Comparison of ENCODE assay signal across 8 cellular contexts in the genomic region with DNA sequence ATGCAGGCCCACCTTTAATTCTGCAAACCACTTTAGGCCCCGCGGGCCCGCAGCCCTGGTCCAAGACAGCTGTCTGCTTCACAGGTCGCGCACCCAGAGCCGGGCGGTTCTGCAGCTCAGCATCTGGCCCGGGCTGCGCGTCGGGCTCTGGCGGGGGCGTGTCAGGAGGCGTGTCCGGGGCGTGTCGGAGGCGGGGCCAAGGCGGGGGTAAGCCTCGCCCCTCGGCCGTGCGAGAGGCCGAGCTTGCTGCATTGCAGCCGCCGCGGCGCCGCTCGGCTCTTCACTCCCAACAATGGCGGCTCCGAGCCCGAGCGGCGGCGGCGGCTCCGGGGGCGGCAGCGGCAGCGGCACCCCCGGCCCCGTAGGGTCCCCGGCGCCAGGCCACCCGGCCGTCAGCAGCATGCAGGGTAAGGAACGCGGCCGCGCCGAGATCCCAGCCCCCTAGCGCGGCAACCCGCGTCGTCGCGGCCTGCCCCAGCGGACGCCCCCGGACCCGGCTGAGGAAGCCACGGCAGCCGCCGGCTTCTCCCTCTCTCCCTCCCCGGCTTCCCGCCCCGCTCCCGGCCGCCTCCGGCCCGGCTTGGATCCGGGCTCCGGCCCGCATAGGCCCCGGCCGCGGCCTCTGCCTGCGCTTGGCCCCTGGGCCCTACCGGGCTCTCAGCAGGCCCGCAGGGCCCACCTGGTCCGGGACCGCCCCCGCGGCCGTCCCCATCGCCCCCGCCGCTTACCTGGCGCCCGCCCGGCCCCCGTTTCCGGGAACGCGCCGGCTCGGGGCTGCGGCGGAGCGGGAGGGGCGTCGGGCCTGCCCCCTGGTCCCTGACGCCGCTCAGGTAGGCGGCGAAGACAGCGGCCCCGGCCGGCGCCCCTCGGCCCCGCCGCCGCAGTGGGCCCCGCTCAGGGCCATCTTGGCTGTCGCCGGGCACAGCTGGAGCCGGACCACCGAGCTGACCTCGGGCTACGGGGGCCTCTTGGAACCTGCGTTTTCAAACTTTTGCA. TPM values are rescaled to one million over a fixed set of nuclear protein-coding genes. Genes with fewer than 3 reads are reported as not detected.
DNase-seq lines count a peak whose midpoint lies in the region; TF ChIP-seq lines count a peak whose summit lies in the region.

Gene MAP2K4, plus strand, starts transcription at position 283 of the 996 bp plus-strand sequence. Its CDS starts 10 bp downstream, at position 293.

- peak; percentile 39 to 87 for TF ChIP-seq POLR2A in suprapubic skin (IDR thresholded peaks at IDR 0.05)

- peak within 1 kb of the TSS; percentile 77 for H3K4me3 Mint-ChIP-seq in activated naive CD4-positive, alpha-beta T cell treated with anti-CD3 and anti-CD28 coated beads, Interleukin-2, amount 10 ng/mL, durations not matched to agents 7 days and 5 days

- H3K27me3 ChIP-seq in suprapubic skin: no peaks in the 10 kb centered on the region

- no peak for TF ChIP-seq EP300 in suprapubic skin (IDR thresholded peaks at IDR 0.05)

- H3K4me3 ChIP-seq in SK-N-MC (peak within 1 kb of the TSS; percentile 84), suprapubic skin (peak within 1 kb of the TSS; percentile 99)

- WGBS in suprapubic skin: 0% methylated on average over 3 of the region's 124 CpGs

- peaks cover 5% of the 10 kb centered on the region for H3K36me3 Mint-ChIP-seq in activated naive CD4-positive, alpha-beta T cell treated with anti-CD3 and anti-CD28 coated beads, Interleukin-2, amount 10 ng/mL, durations not matched to agents 7 days and 5 days

- H3K36me3 ChIP-seq in SK-N-MC (ENCODE audit: insufficient read depth, low read length): no peaks in the 10 kb centered on the region
- no peaks in the 10 kb centered on the region for H3K36me3 ChIP-seq in suprapubic skin

- H3K4me1 Mint-ChIP-seq in activated naive CD4-positive, alpha-beta T cell treated with anti-CD3 and anti-CD28 coated beads, Interleukin-2, amount 10 ng/mL, durations not matched to agents 7 days and 5 days: peaks cover 37% of the 10 kb centered on the region

- no peaks in the 10 kb centered on the region for H3K9me3 Mint-ChIP-seq in activated naive CD4-positive, alpha-beta T cell treated with anti-CD3 and anti-CD28 coated beads, Interleukin-2, amount 10 ng/mL, durations not matched to agents 7 days and 5 days

- peaks cover 47% of the 10 kb centered on the region for H3K4me1 ChIP-seq in suprapubic skin

- TF ChIP-seq CTCF in suprapubic skin (IDR thresholded peaks at IDR 0.05): no peak

- H3K27ac Mint-ChIP-seq in activated naive CD4-positive, alpha-beta T cell treated with anti-CD3 and anti-CD28 coated beads, Interleukin-2, amount 10 ng/mL, durations not matched to agents 7 days and 5 days: peak within 1 kb of the TSS; percentile 80

- peaks cover 5% of the 10 kb centered on the region for H3K27me3 Mint-ChIP-seq in activated naive CD4-positive, alpha-beta T cell treated with anti-CD3 and anti-CD28 coated beads, Interleukin-2, amount 10 ng/mL, durations not matched to agents 7 days and 5 days

- no peaks in the 10 kb centered on the region for H3K9me3 ChIP-seq in SK-N-MC (ENCODE audit: low read depth, low read length)
- no peaks in the 10 kb centered on the region for H3K9me3 ChIP-seq in suprapubic skin

- peak within 1 kb of the TSS; percentile 96 for H3K9ac ChIP-seq in SK-N-MC (ENCODE audit: insufficient read length)

- H3K27ac ChIP-seq in SK-N-MC: peak within 1 kb of the TSS; percentile 36; the same call in 1 of the 2 replicates
- H3K27ac ChIP-seq in suprapubic skin: peak within 1 kb of the TSS; percentile 92

- DNase-seq in GDM1 (lab: John Stamatoyannopoulos, UW) (peak; percentile 84), H4 (ENCODE audit: low spot score) (peak; percentile 56), LoVo (ENCODE audit: low spot score) (peak; percentile 86), SK-N-MC (ENCODE audit: low read depth, low spot score) (no peak), globus pallidus (ENCODE audit: low spot score) (peak; percentile 91), occipital lobe (lab: John Stamatoyannopoulos, UW) (peak; percentile 92), suprapubic skin (ENCODE audit: low spot score in 2 of 2) (peak; percentile 94 to 95)
- peak; percentile 94 for DNase-seq in activated naive CD4-positive, alpha-beta T cell treated with anti-CD3 and anti-CD28 coated beads, Interleukin-2, amount 10 ng/mL, durations not matched to agents 7 days and 5 days

- CTCF ChIA-PET in activated naive CD4-positive, alpha-beta T cell treated with anti-CD3 and anti-CD28 coated beads, Interleukin-2, amount 10 ng/mL, durations not matched to agents 7 days and 5 days (lab: Charles Lee): interaction anchor here (1.2 to 1.4 kb wide), 3 partner anchors 22 to 24 kb away, joined by 3 to 5 read pairs (median 3); partner anchors contain the start of gene ZNF18

RNA-seq across cellular contexts. Expression of gene MAP2K4, which starts in this region (rescaled TPM):
- total RNA-seq in H4 (2014; rRNA removed; shearing (Covaris generic)): 12.6 and 15.6 TPM in 2 replicates
- total RNA-seq in occipital lobe (102 TPM), suprapubic skin (10 to 100 TPM; 29.3 to 35.7 (median 32.3) TPM)
